9 cellular contexts compared by ENCODE assay signal in the genomic region with DNA sequence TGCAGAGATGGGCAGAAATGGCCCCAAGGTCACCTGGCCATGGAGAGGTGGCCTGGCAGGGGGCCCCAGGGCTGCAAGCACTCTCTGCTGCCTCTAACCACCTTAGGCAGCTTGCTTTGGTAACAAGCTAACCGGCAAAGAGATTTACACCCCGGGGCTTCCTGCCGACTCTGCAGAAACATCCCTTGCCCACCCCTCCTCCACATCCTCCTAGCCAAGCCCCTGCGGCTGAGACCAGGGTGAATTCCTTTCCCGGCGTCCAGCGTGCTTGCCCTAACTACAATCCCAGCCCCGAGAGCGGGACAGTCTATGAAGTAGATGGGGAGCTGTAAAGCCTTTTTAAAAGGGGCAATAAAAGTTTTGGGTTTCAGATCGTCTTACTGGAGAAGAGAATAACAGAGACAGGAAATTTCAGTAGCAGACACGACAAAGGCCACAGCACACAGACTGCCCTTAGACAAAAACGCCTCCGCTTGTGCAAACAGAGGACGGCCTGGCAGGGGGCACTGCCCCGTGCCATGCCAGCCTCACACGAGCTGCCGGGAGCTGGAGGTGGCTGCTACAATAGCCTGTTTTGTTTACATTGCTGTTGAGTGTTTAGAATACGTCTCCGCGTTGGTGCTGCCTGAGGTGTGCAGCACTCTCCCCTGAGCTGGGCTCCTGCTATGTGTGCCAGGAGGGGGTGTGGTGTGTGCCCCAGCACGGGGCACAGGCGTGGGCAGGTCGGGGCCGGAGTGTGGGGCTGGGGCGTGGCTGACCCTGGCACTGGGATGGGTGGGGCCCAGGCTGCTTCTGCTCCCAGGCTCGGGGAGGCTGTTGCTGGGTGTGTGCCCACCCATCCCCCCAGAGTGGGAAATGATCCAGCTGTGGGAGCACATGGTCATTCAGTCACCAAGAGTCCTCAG. TPM values are rescaled to one million over a fixed set of nuclear protein-coding genes. Genes with fewer than 3 reads are reported as not detected.
A peak's percentile ranks its signal among the peaks of the same experiment; 100 is the strongest.
DNase-seq lines count a peak whose midpoint lies in the region; ATAC-seq and TF ChIP-seq lines count a peak whose summit lies in the region.
"Had no signal": no experiment of that assay in that cellular context is flagged by ENCODE, and none has a peak within 500 bp of the region (broad histone marks: within the 10 kb centered on the region; RNA-seq: fewer than 3 reads in every experiment).

No MANE protein-coding gene starts in this region.

- H3K36me3 ChIP-seq in CD8-positive, alpha-beta T cell (ENCODE audit: insufficient read depth, low read length), result no peaks in the 10 kb centered on the region
- no peaks in the 10 kb centered on the region for H3K36me3 ChIP-seq in upper lobe of right lung
- H3K36me3 ChIP-seq in tibial nerve, result no peaks in the 10 kb centered on the region
- H3K36me3 ChIP-seq: ovary had no signal

- CTCF ChIA-PET in CD8-positive, alpha-beta T cell (lab: Charles Lee), result interaction anchor here (0.6 to 1.4 kb wide), 10 partner anchors 10 to 790 kb away, joined by 3 to 4 read pairs (median 3); partner anchors contain the start of gene CACFD1

- no peaks in the 10 kb centered on the region for H3K27me3 ChIP-seq in CD8-positive, alpha-beta T cell (ENCODE audit: insufficient read depth, low read length)
- H3K27me3 ChIP-seq in upper lobe of right lung, result no peaks in the 10 kb centered on the region
- no peaks in the 10 kb centered on the region for H3K27me3 ChIP-seq in tibial nerve
- H3K27me3 ChIP-seq: ovary had no signal

- H3K27me3 Mint-ChIP-seq in CD8-positive, alpha-beta T cell (ENCODE audit: low read depth), result no peaks in the 10 kb centered on the region
- H3K27me3 Mint-ChIP-seq in activated T-cell treated with anti-CD3 and anti-CD28 coated beads, Interleukin-2, amount 50 U/mL, for 24 hours, result no peaks in the 10 kb centered on the region

- POLR2A ChIA-PET in CD8-positive, alpha-beta T cell (lab: Charles Lee), result interaction anchor here (0.6 to 1.1 kb wide), 3 partner anchors 12 to 666 kb away, joined by 3 to 6 read pairs (median 4); no protein-coding TSS in a partner anchor

- H3K4me3 Mint-ChIP-seq in CD8-positive, alpha-beta T cell, result peak overlapping the region; percentile 82
- peak overlapping the region; percentile 54 for H3K4me3 Mint-ChIP-seq in activated T-cell treated with anti-CD3 and anti-CD28 coated beads, Interleukin-2, amount 50 U/mL, for 24 hours

- intact Hi-C loops in CD8-positive, alpha-beta T cell (cut with DNase I, micrococcal nuclease), result no loop called here
- intact Hi-C loops in upper lobe of right lung (cut with DNase I), result no loop called here

- H3K27ac ChIP-seq in CD8-positive, alpha-beta T cell (ENCODE audit: low read depth, low read length), result peak overlapping the region; percentile 36
- H3K27ac ChIP-seq in upper lobe of right lung (peak overlapping the region; percentile 36), tibial nerve (peak overlapping the region in 2 of 4 donors; percentile 1 to 60)
- H3K27ac ChIP-seq: ovary had no signal

- H3K9me3 Mint-ChIP-seq in CD8-positive, alpha-beta T cell, result no peaks in the 10 kb centered on the region
- H3K9me3 Mint-ChIP-seq in activated T-cell treated with anti-CD3 and anti-CD28 coated beads, Interleukin-2, amount 50 U/mL, for 24 hours, result no peaks in the 10 kb centered on the region

- peak in 6 of 7 experiments; percentile 16 to 79 (median 38) for DNase-seq in CD8-positive, alpha-beta T cell
- peak; percentile 40 for DNase-seq in Jurkat, Clone E6-1 (ENCODE audit: low read depth, low spot score)
- peak; percentile 45 for DNase-seq in activated T-cell treated with anti-CD3 and anti-CD28 coated beads, Interleukin-2, amount 50 U/mL, for 24 hours
- DNase-seq in left kidney (ENCODE audit: low read depth, low spot score) (peak; percentile 94), upper lobe of right lung (no peak), tibial nerve (ENCODE audit: low spot score in 2 of 2) (no peak), D341Med (ENCODE audit: low spot score) (no peak)

- H3K36me3 Mint-ChIP-seq in CD8-positive, alpha-beta T cell, result no peaks in the 10 kb centered on the region
- no peaks in the 10 kb centered on the region for H3K36me3 Mint-ChIP-seq in activated T-cell treated with anti-CD3 and anti-CD28 coated beads, Interleukin-2, amount 50 U/mL, for 24 hours (ENCODE audit: low read depth)

- H3K4me1 ChIP-seq in CD8-positive, alpha-beta T cell (ENCODE audit: insufficient read depth, low read length), result peaks cover 29% of the 10 kb centered on the region
- H3K4me1 ChIP-seq in upper lobe of right lung (peaks cover 20% of the 10 kb centered on the region), tibial nerve (peaks cover 0 to 59% (median 18%) of the 10 kb centered on the region in 4 donors)

- H3K27ac Mint-ChIP-seq in CD8-positive, alpha-beta T cell, result peak overlapping the region; percentile 94
- peak overlapping the region; percentile 63 for H3K27ac Mint-ChIP-seq in activated T-cell treated with anti-CD3 and anti-CD28 coated beads, Interleukin-2, amount 50 U/mL, for 24 hours

- H3K4me1 Mint-ChIP-seq in CD8-positive, alpha-beta T cell (ENCODE audit: low read depth), result peaks cover 29% of the 10 kb centered on the region
- peaks cover 18% of the 10 kb centered on the region for H3K4me1 Mint-ChIP-seq in activated T-cell treated with anti-CD3 and anti-CD28 coated beads, Interleukin-2, amount 50 U/mL, for 24 hours (ENCODE audit: low read depth)

- H3K4me3 ChIP-seq in CD8-positive, alpha-beta T cell (ENCODE audit: low read depth, low read length), result peak overlapping the region; percentile 47
- H3K4me3 ChIP-seq in Jurkat, Clone E6-1 (ENCODE audit: low read length), result no peak overlapping the region
- H3K4me3 ChIP-seq in upper lobe of right lung (no peak overlapping the region), tibial nerve (no peak overlapping the region)
- H3K4me3 ChIP-seq: ovary had no signal

- H3K9me3 ChIP-seq in CD8-positive, alpha-beta T cell (ENCODE audit: low read length), result no peaks in the 10 kb centered on the region
- H3K9me3 ChIP-seq in upper lobe of right lung, result no peaks in the 10 kb centered on the region
- no peaks in the 10 kb centered on the region for H3K9me3 ChIP-seq in tibial nerve
- H3K9me3 ChIP-seq: ovary had no signal

- no peak for TF ChIP-seq POLR2A in tibial nerve (IDR thresholded peaks at IDR 0.05)

- no peak for TF ChIP-seq CTCF in CD8-positive, alpha-beta T cell (IDR thresholded peaks at IDR 0.05)
- no peak for TF ChIP-seq CTCF in upper lobe of right lung (IDR thresholded peaks at IDR 0.05)
- no peak for TF ChIP-seq CTCF in tibial nerve (IDR thresholded peaks at IDR 0.05)

- TF ChIP-seq EP300 in tibial nerve (IDR thresholded peaks at IDR 0.05), result peak in 1 of 2 donors; percentile 29

- 7 to 11% methylated on average over 23 to 24 of the region's 26 CpGs for WGBS in tibial nerve, 2 donors

- ATAC-seq in CD8-positive, alpha-beta T cell, result peak; percentile 69
- peak; percentile 60 for ATAC-seq in upper lobe of right lung
- no peak for ATAC-seq in HG02970 (IDR thresholded peaks at IDR 0.05; ENCODE audit: low FRiP score, unreplicated experiment)

RNA-seq across cellular contexts. Expression of gene MYMK, which starts 15.3 kb away (rescaled TPM):
- total RNA-seq in CD8-positive, alpha-beta T cell, result not detected
- polyA plus RNA-seq in Jurkat, Clone E6-1 (2012; ENCODE audit: insufficient read depth, insufficient read length), result not detected
- not detected for total RNA-seq in upper lobe of right lung
- total RNA-seq in tibial nerve, result 1 to 10 TPM in 2 of 4 donors, not detected in 2; 1.4 to 8.3 TPM
- total RNA-seq: ovary had no signal
- polyA plus RNA-seq: ovary had no signal

RNA-seq across cellular contexts. Expression of gene ADAMTSL2, which starts 25.1 kb away (rescaled TPM):
- total RNA-seq in CD8-positive, alpha-beta T cell, result under 1 TPM; 0.33 to 0.44 TPM
- 0.38 TPM for polyA plus RNA-seq in Jurkat, Clone E6-1 (2012; ENCODE audit: insufficient read depth, insufficient read length)
- total RNA-seq in upper lobe of right lung, result 17.4 TPM
- total RNA-seq in tibial nerve, result 10 to 100 TPM; 11.1 to 38.9 (median 26.9) TPM

RNA-seq across cellular contexts. Expression of gene SLC2A6, which starts 30.5 kb away (rescaled TPM):
- 1 to 10 TPM; 8.0 to 9.7 TPM for total RNA-seq in CD8-positive, alpha-beta T cell
- polyA plus RNA-seq in Jurkat, Clone E6-1 (2012; ENCODE audit: insufficient read depth, insufficient read length), result 11.6 TPM
- 11.4 TPM for total RNA-seq in upper lobe of right lung
- total RNA-seq in tibial nerve, result 1 to 10 TPM; 2.1 to 6.3 (median 3.0) TPM

RNA-seq across cellular contexts. Expression of gene CACFD1, which starts 49.7 kb away (rescaled TPM):
- total RNA-seq in CD8-positive, alpha-beta T cell, result 1 to 10 TPM; 7.4 to 9.7 TPM
- 5.0 TPM for polyA plus RNA-seq in Jurkat, Clone E6-1 (2012; ENCODE audit: insufficient read depth, insufficient read length)
- total RNA-seq in upper lobe of right lung, result 39.8 TPM
- 10 to 100 TPM in 2 of 4 donors, 1 to 10 TPM in 2; 8.6 to 16.3 (median 10.3) TPM for total RNA-seq in tibial nerve

Comparison
In these comparisons a context has a peak if more than half of its experiments do, and no peak if none do; other contexts are left out.
1. DNase-seq: peak in CD8-positive, alpha-beta T cell (6 of 7), Jurkat, Clone E6-1 (single experiment), activated T-cell treated with anti-CD3 and anti-CD28 coated beads, Interleukin-2, amount 50 U/mL, for 24 hours (single experiment) and left kidney (single experiment); none in upper lobe of right lung (single experiment), tibial nerve (0 of 2) and D341Med (single experiment).
2. RNA of gene ADAMTSL2, which starts 25.1 kb away (total RNA-seq): 11.1 to 38.9 TPM in tibial nerve and 17.4 TPM in upper lobe of right lung (single experiment); 0.33 to 0.44 TPM in CD8-positive, alpha-beta T cell; every median in the first group is over 4 times any median in the second.